Comparison of ENCODE assay signal across 23 cellular contexts in the genomic region with DNA sequence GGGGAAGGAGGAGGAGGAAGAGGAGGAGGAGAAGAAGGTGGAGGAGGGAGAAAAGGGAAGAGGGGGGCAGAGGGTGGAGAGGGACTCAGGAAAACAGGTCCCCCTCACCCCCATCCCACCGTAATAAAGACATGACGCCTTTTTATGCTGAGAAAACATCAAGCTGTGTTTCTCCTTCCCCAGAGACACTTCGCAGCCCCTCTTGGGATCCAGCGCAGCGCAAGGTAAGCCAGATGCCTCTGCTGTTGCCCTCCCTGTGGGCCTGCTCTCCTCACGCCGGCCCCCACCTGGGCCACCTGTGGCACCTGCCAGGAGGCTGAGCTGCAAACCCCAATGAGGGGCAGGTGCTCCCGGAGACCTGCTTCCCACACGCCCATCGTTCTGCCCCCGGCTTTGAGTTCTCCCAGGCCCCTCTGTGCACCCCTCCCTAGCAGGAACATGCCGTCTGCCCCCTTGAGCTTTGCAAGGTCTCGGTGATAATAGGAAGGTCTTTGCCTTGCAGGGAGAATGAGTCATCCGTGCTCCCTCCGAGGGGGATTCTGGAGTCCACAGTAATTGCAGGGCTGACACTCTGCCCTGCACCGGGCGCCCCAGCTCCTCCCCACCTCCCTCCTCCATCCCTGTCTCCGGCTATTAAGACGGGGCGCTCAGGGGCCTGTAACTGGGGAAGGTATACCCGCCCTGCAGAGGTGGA. TPM values are rescaled to one million over a fixed set of nuclear protein-coding genes. Genes with fewer than 3 reads are reported as not detected.
DNase-seq lines count a peak whose midpoint lies in the region; ATAC-seq and TF ChIP-seq lines count a peak whose summit lies in the region.
"Had no signal": no experiment of that assay in that cellular context is flagged by ENCODE, and none has a peak within 500 bp of the region (broad histone marks: within the 10 kb centered on the region; RNA-seq: fewer than 3 reads in every experiment).

No MANE protein-coding gene starts in this region.

- no peaks in the 10 kb centered on the region for H3K36me3 Mint-ChIP-seq in activated CD4-positive, alpha-beta T cell treated with anti-CD3 and anti-CD28 coated beads, Interleukin-2, amount 10 ng/mL, durations not matched to agents 24 days and 14 days (ENCODE audit: low read depth)
- no peaks in the 10 kb centered on the region for H3K36me3 Mint-ChIP-seq in activated CD4-positive, alpha-beta T cell treated with anti-CD3 and anti-CD28 coated beads for 36 hours (ENCODE audit: low read depth)
- H3K36me3 Mint-ChIP-seq in WTC11 = no peaks in the 10 kb centered on the region
- no peaks in the 10 kb centered on the region for H3K36me3 Mint-ChIP-seq in Calu3 (ENCODE audit: insufficient read depth, unreplicated experiment)
- H3K36me3 Mint-ChIP-seq in activated CD4-positive, alpha-beta memory T cell treated with anti-CD3 and anti-CD28 coated beads, Interleukin-2, amount 10 ng/mL, durations not matched to agents 7 days and 5 days (ENCODE audit: low read depth) = no peaks in the 10 kb centered on the region

- H3K4me1 Mint-ChIP-seq in activated CD4-positive, alpha-beta T cell treated with anti-CD3 and anti-CD28 coated beads, Interleukin-2, amount 10 ng/mL, durations not matched to agents 24 days and 14 days = no peaks in the 10 kb centered on the region
- H3K4me1 Mint-ChIP-seq in activated CD4-positive, alpha-beta T cell treated with anti-CD3 and anti-CD28 coated beads for 36 hours = no peaks in the 10 kb centered on the region
- peaks cover 13% of the 10 kb centered on the region for H3K4me1 Mint-ChIP-seq in WTC11
- H3K4me1 Mint-ChIP-seq in Calu3 (ENCODE audit: low read depth, unreplicated experiment) = no peaks in the 10 kb centered on the region
- H3K4me1 Mint-ChIP-seq in activated CD4-positive, alpha-beta memory T cell treated with anti-CD3 and anti-CD28 coated beads, Interleukin-2, amount 10 ng/mL, durations not matched to agents 7 days and 5 days = no peaks in the 10 kb centered on the region

- H3K36me3 ChIP-seq in lung (ENCODE audit: control insufficient read depth in 2 of 2, insufficient read depth in 2 of 2, low read length in 2 of 2) = no peaks in the 10 kb centered on the region

- peak; percentile 29 for DNase-seq in activated CD4-positive, alpha-beta T cell treated with anti-CD3 and anti-CD28 coated beads, Interleukin-2, amount 10 ng/mL, durations not matched to agents 24 days and 14 days
- DNase-seq in activated CD4-positive, alpha-beta T cell treated with anti-CD3 and anti-CD28 coated beads for 36 hours = no peak
- no peak for DNase-seq in WTC11 (ENCODE audit: low spot score)
- DNase-seq in lung (ENCODE audit: low spot score) = peak; percentile 25
- no peak for DNase-seq in Calu3
- no peak for DNase-seq in ecto neural progenitor cell (ENCODE audit: low spot score)
- DNase-seq in activated CD4-positive, alpha-beta memory T cell treated with anti-CD3 and anti-CD28 coated beads, Interleukin-2, amount 10 ng/mL, durations not matched to agents 7 days and 5 days = no peak
- DNase-seq: 8988T; Caco-2; CD4-positive, alpha-beta T cell; EL; H9; MV-4-11; NCI-H1694 treated with DMSO at 0.1 percent for 48 hours; NCI-H2107; NCI-H226; NCI-H524; PC-3; RPMI8226; SHP77 treated with DMSO at 0.1 percent for 48 hours; SK-N-SH had no signal

- peaks cover 0 to 6% of the 10 kb centered on the region in 2 donors for H3K9me3 ChIP-seq in lung (ENCODE audit: control insufficient read depth in 2 of 2, insufficient read depth in 1 of 2, low read length in 1 of 2)
- H3K9me3 ChIP-seq: Caco-2, SK-N-SH had no signal

- POLR2A ChIA-PET in activated CD4-positive, alpha-beta T cell treated with anti-CD3 and anti-CD28 coated beads for 36 hours (lab: Charles Lee) = no interaction called here
- POLR2A ChIA-PET in WTC11 (lab: Charles Lee) = no interaction called here
- POLR2A ChIA-PET in activated CD4-positive, alpha-beta memory T cell treated with anti-CD3 and anti-CD28 coated beads, Interleukin-2, amount 10 ng/mL, durations not matched to agents 7 days and 5 days (lab: Charles Lee) = no interaction called here

- no TSS peak for BruUV-seq in Calu3 (replicated peaks; lab: Mats Ljungman, UMichigan)

- H3K9me3 Mint-ChIP-seq in activated CD4-positive, alpha-beta T cell treated with anti-CD3 and anti-CD28 coated beads, Interleukin-2, amount 10 ng/mL, durations not matched to agents 24 days and 14 days = peaks cover 3% of the 10 kb centered on the region
- peaks cover 4% of the 10 kb centered on the region for H3K9me3 Mint-ChIP-seq in activated CD4-positive, alpha-beta T cell treated with anti-CD3 and anti-CD28 coated beads for 36 hours (ENCODE audit: low read depth)
- no peaks in the 10 kb centered on the region for H3K9me3 Mint-ChIP-seq in WTC11
- peaks cover 7% of the 10 kb centered on the region for H3K9me3 Mint-ChIP-seq in Calu3 (ENCODE audit: low read depth, unreplicated experiment)
- H3K9me3 Mint-ChIP-seq in activated CD4-positive, alpha-beta memory T cell treated with anti-CD3 and anti-CD28 coated beads, Interleukin-2, amount 10 ng/mL, durations not matched to agents 7 days and 5 days = peaks cover 14% of the 10 kb centered on the region
- H3K9me3 Mint-ChIP-seq: H9 had no signal

- ATAC-seq in activated CD4-positive, alpha-beta T cell treated with anti-CD3 and anti-CD28 coated beads for 36 hours = no peak
- ATAC-seq in WTC11 (peak; percentile 41), lung (ENCODE audit: insufficient read depth, low FRiP score) (no peak), HG03039 (IDR thresholded peaks at IDR 0.05; ENCODE audit: unreplicated experiment) (no peak)
- ATAC-seq: PC-3 had no signal

- 44 to 46% methylated on average over 21 of the region's 21 CpGs for WGBS in lung, 2 donors

- H3K27me3 ChIP-seq in lung (ENCODE audit: control insufficient read depth, insufficient read depth) = no peaks in the 10 kb centered on the region

- H3K27ac Mint-ChIP-seq in activated CD4-positive, alpha-beta T cell treated with anti-CD3 and anti-CD28 coated beads, Interleukin-2, amount 10 ng/mL, durations not matched to agents 24 days and 14 days = no peak overlapping the region
- H3K27ac Mint-ChIP-seq in activated CD4-positive, alpha-beta T cell treated with anti-CD3 and anti-CD28 coated beads for 36 hours = no peak overlapping the region
- H3K27ac Mint-ChIP-seq in WTC11 (no peak overlapping the region), Calu3 (ENCODE audit: unreplicated experiment) (no peak overlapping the region)
- no peak overlapping the region for H3K27ac Mint-ChIP-seq in activated CD4-positive, alpha-beta memory T cell treated with anti-CD3 and anti-CD28 coated beads, Interleukin-2, amount 10 ng/mL, durations not matched to agents 7 days and 5 days
- H3K27ac Mint-ChIP-seq: CD4-positive, alpha-beta T cell; H9 had no signal

- TF ChIP-seq CTCF in WTC11 (IDR thresholded peaks at IDR 0.05) (no peak), lung (IDR thresholded peaks at IDR 0.05; ENCODE audit: control extremely low read depth, extremely low read depth) (no peak), Calu3 (IDR thresholded peaks at IDR 0.05; ENCODE audit: unreplicated experiment) (no peak)

- CTCF ChIA-PET in activated CD4-positive, alpha-beta T cell treated with anti-CD3 and anti-CD28 coated beads for 36 hours (lab: Charles Lee) = no interaction called here
- CTCF ChIA-PET in WTC11 (lab: Charles Lee) = no interaction called here
- CTCF ChIA-PET in Calu3 (lab: Charles Lee) = no interaction called here
- CTCF ChIA-PET in activated CD4-positive, alpha-beta memory T cell treated with anti-CD3 and anti-CD28 coated beads, Interleukin-2, amount 10 ng/mL, durations not matched to agents 7 days and 5 days (lab: Charles Lee) = no interaction called here

- intact Hi-C loops in activated CD4-positive, alpha-beta T cell treated with anti-CD3 and anti-CD28 coated beads, Interleukin-2, amount 10 ng/mL, durations not matched to agents 24 days and 14 days (cut with micrococcal nuclease) = no loop called here
- intact Hi-C loops in activated CD4-positive, alpha-beta T cell treated with anti-CD3 and anti-CD28 coated beads for 36 hours (cut with DNase I, micrococcal nuclease) = no loop called here
- intact Hi-C loops in Calu3 (cut with micrococcal nuclease; ENCODE audit: unreplicated experiment) = no loop called here

- no peak overlapping the region for H3K4me3 Mint-ChIP-seq in activated CD4-positive, alpha-beta T cell treated with anti-CD3 and anti-CD28 coated beads, Interleukin-2, amount 10 ng/mL, durations not matched to agents 24 days and 14 days
- no peak overlapping the region for H3K4me3 Mint-ChIP-seq in activated CD4-positive, alpha-beta T cell treated with anti-CD3 and anti-CD28 coated beads for 36 hours
- H3K4me3 Mint-ChIP-seq in WTC11 (peak overlapping the region; percentile 22; the same call in 1 of the 2 replicates), Calu3 (ENCODE audit: low read depth, unreplicated experiment) (no peak overlapping the region)
- H3K4me3 Mint-ChIP-seq in activated CD4-positive, alpha-beta memory T cell treated with anti-CD3 and anti-CD28 coated beads, Interleukin-2, amount 10 ng/mL, durations not matched to agents 7 days and 5 days = no peak overlapping the region
- H3K4me3 Mint-ChIP-seq: CD4-positive, alpha-beta T cell had no signal

- H3K4me3 ChIP-seq in lung = no peak overlapping the region

- H3K27ac ChIP-seq in lung (ENCODE audit: low read depth in 1 of 2, low read length in 1 of 2) = no peak overlapping the region
- H3K27ac ChIP-seq: KMS-11 had no signal

- H3K27me3 Mint-ChIP-seq in activated CD4-positive, alpha-beta T cell treated with anti-CD3 and anti-CD28 coated beads, Interleukin-2, amount 10 ng/mL, durations not matched to agents 24 days and 14 days = no peaks in the 10 kb centered on the region
- no peaks in the 10 kb centered on the region for H3K27me3 Mint-ChIP-seq in activated CD4-positive, alpha-beta T cell treated with anti-CD3 and anti-CD28 coated beads for 36 hours
- peaks cover 14% of the 10 kb centered on the region; the same call in 1 of the 2 replicates for H3K27me3 Mint-ChIP-seq in WTC11 (ENCODE audit: low read depth)
- H3K27me3 Mint-ChIP-seq in Calu3 (ENCODE audit: unreplicated experiment) = no peaks in the 10 kb centered on the region
- H3K27me3 Mint-ChIP-seq in activated CD4-positive, alpha-beta memory T cell treated with anti-CD3 and anti-CD28 coated beads, Interleukin-2, amount 10 ng/mL, durations not matched to agents 7 days and 5 days = no peaks in the 10 kb centered on the region

- no peaks in the 10 kb centered on the region for H3K4me1 ChIP-seq in lung (ENCODE audit: control insufficient read depth in 2 of 2, insufficient read depth in 2 of 2, low read length in 2 of 2)
- H3K4me1 ChIP-seq: Caco-2 had no signal

TF ChIP-seq in WTC11, 78 proteins besides CTCF, POLR2A, EP300 and RAD21 (continues in another document):
- no peak for TF ChIP-seq TP53 (CRISPR knock-in tag; IDR thresholded peaks at IDR 0.05)
- no peak for TF ChIP-seq ZNF138 (CRISPR knock-in tag; conservative IDR thresholded peaks at IDR 0.05)

RNA-seq across cellular contexts. Expression of gene SHOX, which starts 45.3 kb away (rescaled TPM):
- not detected in 2 replicates for total RNA-seq in activated CD4-positive, alpha-beta T cell treated with anti-CD3 and anti-CD28 coated beads, Interleukin-2, amount 10 ng/mL, durations not matched to agents 24 days and 14 days
- not detected for total RNA-seq in activated CD4-positive, alpha-beta T cell treated with anti-CD3 and anti-CD28 coated beads for 36 hours
- total RNA-seq in WTC11 (2021) (0.09 to 0.14 TPM in 2 of 3 replicates, not detected in the other), lung (not detected), Calu3 (2022) (not detected in 2 replicates)
- polyA plus RNA-seq in lung = not detected
- total RNA-seq in activated CD4-positive, alpha-beta memory T cell treated with anti-CD3 and anti-CD28 coated beads, Interleukin-2, amount 10 ng/mL, durations not matched to agents 7 days and 5 days = not detected
- total RNA-seq: Caco-2; CD4-positive, alpha-beta T cell; PC-3 had no signal
- polyA plus RNA-seq: SK-N-SH had no signal

Comparison
In these comparisons a context has a peak if more than half of its experiments do, and no peak if none do; other contexts are left out.
1. DNase-seq: peak in activated CD4-positive, alpha-beta T cell treated with anti-CD3 and anti-CD28 coated beads, Interleukin-2, amount 10 ng/mL, durations not matched to agents 24 days and 14 days (single experiment) and lung (single experiment); none in activated CD4-positive, alpha-beta T cell treated with anti-CD3 and anti-CD28 coated beads for 36 hours (single experiment), WTC11 (single experiment), Calu3 (single experiment), ecto neural progenitor cell (single experiment) and activated CD4-positive, alpha-beta memory T cell treated with anti-CD3 and anti-CD28 coated beads, Interleukin-2, amount 10 ng/mL, durations not matched to agents 7 days and 5 days (single experiment).